2 cellular contexts compared by ENCODE assay signal in the genomic region with DNA sequence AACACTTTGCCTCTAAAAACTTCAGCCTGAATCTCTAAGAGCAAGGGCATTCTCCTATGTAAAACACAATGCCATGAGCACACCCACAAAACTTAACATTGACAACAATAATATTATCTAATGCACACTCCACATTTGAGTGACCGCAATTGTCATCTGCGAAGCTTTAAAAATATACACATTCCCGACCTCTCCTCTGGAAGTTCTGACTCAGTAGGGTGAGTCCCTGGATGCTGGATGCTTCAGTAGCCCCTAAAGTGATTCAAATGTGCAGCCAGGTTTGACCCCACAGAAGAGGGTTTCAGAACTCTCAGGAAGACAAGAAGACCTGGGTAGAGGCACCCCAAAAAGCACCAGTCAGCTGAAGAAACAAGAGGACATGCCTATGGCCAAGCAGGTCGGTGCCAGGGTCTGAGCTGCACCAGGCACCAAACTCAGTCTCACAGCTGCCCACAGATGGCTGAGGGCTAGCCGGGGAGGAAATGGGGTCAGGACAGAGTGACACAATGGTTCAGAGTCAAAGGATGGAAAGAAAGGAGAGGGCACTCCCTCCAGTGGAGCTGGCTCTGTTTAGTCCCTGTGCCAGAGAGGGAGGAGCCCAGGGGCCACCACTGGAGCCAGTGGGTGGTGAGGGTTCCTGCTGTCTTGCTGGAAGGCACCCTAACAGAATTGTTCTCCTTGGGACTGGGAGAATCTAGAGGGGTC.
TF ChIP-seq lines count a peak whose summit lies in the region.

No MANE protein-coding gene starts in this region.

TF ChIP-seq in SK-N-SH, 30 proteins besides CTCF, POLR2A, EP300 and RAD21 (continued from another document):
- TF ChIP-seq, protein P1, sequence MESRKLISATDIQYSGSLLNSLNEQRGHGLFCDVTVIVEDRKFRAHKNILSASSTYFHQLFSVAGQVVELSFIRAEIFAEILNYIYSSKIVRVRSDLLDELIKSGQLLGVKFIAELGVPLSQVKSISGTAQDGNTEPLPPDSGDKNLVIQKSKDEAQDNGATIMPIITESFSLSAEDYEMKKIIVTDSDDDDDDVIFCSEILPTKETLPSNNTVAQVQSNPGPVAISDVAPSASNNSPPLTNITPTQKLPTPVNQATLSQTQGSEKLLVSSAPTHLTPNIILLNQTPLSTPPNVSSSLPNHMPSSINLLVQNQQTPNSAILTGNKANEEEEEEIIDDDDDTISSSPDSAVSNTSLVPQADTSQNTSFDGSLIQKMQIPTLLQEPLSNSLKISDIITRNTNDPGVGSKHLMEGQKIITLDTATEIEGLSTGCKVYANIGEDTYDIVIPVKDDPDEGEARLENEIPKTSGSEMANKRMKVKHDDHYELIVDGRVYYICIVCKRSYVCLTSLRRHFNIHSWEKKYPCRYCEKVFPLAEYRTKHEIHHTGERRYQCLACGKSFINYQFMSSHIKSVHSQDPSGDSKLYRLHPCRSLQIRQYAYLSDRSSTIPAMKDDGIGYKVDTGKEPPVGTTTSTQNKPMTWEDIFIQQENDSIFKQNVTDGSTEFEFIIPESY (IDR thresholded peaks at IDR 0.05; ENCODE audit: borderline replicate concordance, low read depth) = no peak
- no peak for TF ChIP-seq RCOR1 (IDR thresholded peaks at IDR 0.05; ENCODE audit: low read length)
- TF ChIP-seq, protein P2, sequence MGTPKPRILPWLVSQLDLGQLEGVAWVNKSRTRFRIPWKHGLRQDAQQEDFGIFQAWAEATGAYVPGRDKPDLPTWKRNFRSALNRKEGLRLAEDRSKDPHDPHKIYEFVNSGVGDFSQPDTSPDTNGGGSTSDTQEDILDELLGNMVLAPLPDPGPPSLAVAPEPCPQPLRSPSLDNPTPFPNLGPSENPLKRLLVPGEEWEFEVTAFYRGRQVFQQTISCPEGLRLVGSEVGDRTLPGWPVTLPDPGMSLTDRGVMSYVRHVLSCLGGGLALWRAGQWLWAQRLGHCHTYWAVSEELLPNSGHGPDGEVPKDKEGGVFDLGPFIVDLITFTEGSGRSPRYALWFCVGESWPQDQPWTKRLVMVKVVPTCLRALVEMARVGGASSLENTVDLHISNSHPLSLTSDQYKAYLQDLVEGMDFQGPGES (IDR thresholded peaks at IDR 0.05; ENCODE audit: low read depth, low read length) = no peak
- no peak for TF ChIP-seq EZH2phosphoT487 (IDR thresholded peaks at IDR 0.05; ENCODE audit: borderline replicate concordance, low read depth)
- TF ChIP-seq NRF1 (IDR thresholded peaks at IDR 0.05; ENCODE audit: low read depth, low read length) = no peak
- no peak for TF ChIP-seq MXI1 (IDR thresholded peaks at IDR 0.05; ENCODE audit: low read depth, low read length)

TF ChIP-seq in SK-N-SH treated with all-trans-retinoic acid at 6 μM for 48 hours, 23 proteins besides CTCF, POLR2A, EP300 and RAD21 (continued from another document):
- TF ChIP-seq, protein P3, sequence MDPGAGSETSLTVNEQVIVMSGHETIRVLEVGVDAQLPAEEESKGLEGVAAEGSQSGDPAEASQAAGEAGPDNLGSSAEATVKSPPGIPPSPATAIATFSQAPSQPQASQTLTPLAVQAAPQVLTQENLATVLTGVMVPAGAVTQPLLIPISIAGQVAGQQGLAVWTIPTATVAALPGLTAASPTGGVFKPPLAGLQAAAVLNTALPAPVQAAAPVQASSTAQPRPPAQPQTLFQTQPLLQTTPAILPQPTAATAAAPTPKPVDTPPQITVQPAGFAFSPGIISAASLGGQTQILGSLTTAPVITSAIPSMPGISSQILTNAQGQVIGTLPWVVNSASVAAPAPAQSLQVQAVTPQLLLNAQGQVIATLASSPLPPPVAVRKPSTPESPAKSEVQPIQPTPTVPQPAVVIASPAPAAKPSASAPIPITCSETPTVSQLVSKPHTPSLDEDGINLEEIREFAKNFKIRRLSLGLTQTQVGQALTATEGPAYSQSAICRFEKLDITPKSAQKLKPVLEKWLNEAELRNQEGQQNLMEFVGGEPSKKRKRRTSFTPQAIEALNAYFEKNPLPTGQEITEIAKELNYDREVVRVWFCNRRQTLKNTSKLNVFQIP (CRISPR knock-in tag; IDR thresholded peaks at IDR 0.05; ENCODE audit: borderline replicate concordance, low read depth) = no peak
- TF ChIP-seq ZNF565 (CRISPR knock-in tag; conservative IDR thresholded peaks at IDR 0.05; ENCODE audit: low read depth) = no peak
